Comparison of ENCODE assay signal across 8 cellular contexts in the genomic region with DNA sequence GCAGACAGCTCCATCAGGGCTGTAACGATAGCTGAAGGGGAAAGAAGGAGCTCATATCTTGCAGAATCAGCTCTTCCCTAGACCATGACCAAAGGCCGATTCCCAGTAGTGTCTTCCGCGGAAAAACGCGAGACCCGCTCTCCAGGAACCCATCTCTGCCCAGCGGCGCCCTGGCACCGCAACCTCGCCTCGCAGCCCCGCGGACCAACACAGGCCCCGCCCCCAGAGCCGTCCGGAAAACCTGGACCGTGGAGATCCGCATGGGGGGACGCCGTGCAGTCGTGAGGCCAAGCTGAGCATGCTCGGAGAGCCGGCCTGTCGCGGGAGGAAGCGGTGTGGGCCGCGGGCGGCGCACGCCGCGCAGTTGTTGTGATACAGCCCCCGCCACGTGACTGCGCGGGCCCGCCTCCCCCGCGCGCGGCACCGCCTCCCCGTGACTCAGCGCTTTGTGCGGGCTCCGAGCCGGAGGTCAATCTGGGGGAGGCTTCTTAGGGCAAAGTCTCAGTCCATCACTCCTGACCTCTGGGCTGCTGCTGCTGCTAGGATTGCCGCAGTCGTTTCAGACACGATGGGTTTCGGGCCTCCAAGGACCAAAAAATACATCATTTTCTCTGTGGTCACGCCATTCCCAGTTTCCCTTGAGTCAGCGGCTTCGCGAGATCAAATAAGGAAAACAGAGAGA. TPM values are rescaled to one million over a fixed set of nuclear protein-coding genes. Genes with fewer than 3 reads are reported as not detected.
DNase-seq lines count a peak whose midpoint lies in the region; ATAC-seq and TF ChIP-seq lines count a peak whose summit lies in the region.

No MANE protein-coding gene starts in this region.

- peak overlapping the region; percentile 93 for H3K27ac Mint-ChIP-seq in WTC11

- no peaks in the 10 kb centered on the region for H3K27me3 ChIP-seq in AG04450 (ENCODE audit: control insufficient read depth, insufficient read depth, low read length)
- no peaks in the 10 kb centered on the region for H3K27me3 ChIP-seq in spleen (replicated peaks in 1 of 7)

- peak in 2 of 3 donors; percentile 17 to 18 for TF ChIP-seq POLR2A in spleen (IDR thresholded peaks at IDR 0.05)

- H3K9me3 ChIP-seq in AG04450 (ENCODE audit: control insufficient read depth, insufficient read depth, low read length) (no peaks in the 10 kb centered on the region), spleen (no peaks in the 10 kb centered on the region)

- H3K9me3 Mint-ChIP-seq in WTC11 = peaks cover 23% of the 10 kb centered on the region

- peaks cover 33% of the 10 kb centered on the region for H3K4me1 Mint-ChIP-seq in WTC11

- peaks cover 25% of the 10 kb centered on the region for H3K27me3 Mint-ChIP-seq in WTC11 (ENCODE audit: low read depth)

- intact Hi-C loops in spleen (cut with DNase I; ENCODE audit: low total_unique reads) = no loop called here

- TF ChIP-seq CTCF in AG04450 (IDR thresholded peaks at IDR 0.05; ENCODE audit: low read depth, low read length) = no peak
- no peak for TF ChIP-seq CTCF in WTC11 (IDR thresholded peaks at IDR 0.05)
- peak in 5 of 11 experiments; percentile 24 to 38 (median 33) for TF ChIP-seq CTCF in spleen (IDR thresholded peaks at IDR 0.05 in 8 of 11, conservative IDR thresholded peaks at IDR 0.05 in 3 of 11)

- POLR2A ChIA-PET in AG04450 (lab: Yijun Ruan, JAX) = interaction anchor here (0.8 to 1.5 kb wide), 8 partner anchors 14 to 248 kb away, joined by 3 to 10 read pairs (median 4); no protein-coding TSS in a partner anchor
- POLR2A ChIA-PET in WTC11 (lab: Charles Lee) = interaction anchor here (0.5 to 1.5 kb wide), 2 partner anchors 104 to 108 kb away, joined by 4 to 5 read pairs; no protein-coding TSS in a partner anchor

- no peaks in the 10 kb centered on the region for H3K36me3 ChIP-seq in spleen

- H3K4me3 Mint-ChIP-seq in WTC11 = peak overlapping the region; percentile 91

- CTCF ChIA-PET in AG04450 (lab: Charles Lee) (interaction anchor here (0.8 to 2.4 kb wide), 7 partner anchors 55 to 180 kb away, joined by 3 to 10 read pairs (median 3); no protein-coding TSS in a partner anchor), WTC11 (lab: Charles Lee) (interaction anchor here (0.6 to 1.2 kb wide), 5 partner anchors 55 to 182 kb away, joined by 3 to 5 read pairs (median 4); no protein-coding TSS in a partner anchor)

- H3K4me3 ChIP-seq in AG04450 (ENCODE audit: low read depth, low read length) (peak overlapping the region; percentile 80), spleen (peak overlapping the region; percentile 45 to 74 (median 60))

- peak; percentile 91 for DNase-seq in AG04450 (ENCODE audit: low read depth, low spot score)
- peak; percentile 93 for DNase-seq in NCI-H2227 (lab: John Stamatoyannopoulos, UW; ENCODE audit: unreplicated experiment)
- DNase-seq in WTC11 (ENCODE audit: low spot score) = peak; percentile 94
- DNase-seq in caudate nucleus (lab: John Stamatoyannopoulos, UW) = peak; percentile 55 to 98 (median 94)
- peak; percentile 97 for DNase-seq in inferior parietal cortex (ENCODE audit: extremely low spot score)
- DNase-seq in spleen = peak; percentile 99

- H3K4me1 ChIP-seq in spleen = peaks cover 24 to 50% (median 36%) of the 10 kb centered on the region in 6 donors

- WGBS in spleen, 5 donors = 1 to 3% (median 2%) methylated on average over 20 to 57 of the region's 57 CpGs

- ATAC-seq in GM18907 (IDR thresholded peaks at IDR 0.05; ENCODE audit: unreplicated experiment) (peak; percentile 81), HG03139 (IDR thresholded peaks at IDR 0.05; ENCODE audit: unreplicated experiment) (peak; percentile 79), WTC11 (peak; percentile 68)

- H3K27ac ChIP-seq in AG04450 (ENCODE audit: low read depth, low read length) (peak overlapping the region; percentile 89), caudate nucleus (ENCODE audit: low read depth, low read length) (peak overlapping the region; percentile 99), spleen (peak overlapping the region; percentile 77 to 90 (median 85))

- no peaks in the 10 kb centered on the region; the same call in 1 of the 2 replicates for H3K36me3 Mint-ChIP-seq in WTC11

TF ChIP-seq in WTC11, 78 proteins besides CTCF, POLR2A, EP300 and RAD21 (continues in another document):
- TF ChIP-seq GABPB1 (CRISPR knock-in tag; IDR thresholded peaks at IDR 0.05) = peak; percentile 90
- TF ChIP-seq, protein P1, sequence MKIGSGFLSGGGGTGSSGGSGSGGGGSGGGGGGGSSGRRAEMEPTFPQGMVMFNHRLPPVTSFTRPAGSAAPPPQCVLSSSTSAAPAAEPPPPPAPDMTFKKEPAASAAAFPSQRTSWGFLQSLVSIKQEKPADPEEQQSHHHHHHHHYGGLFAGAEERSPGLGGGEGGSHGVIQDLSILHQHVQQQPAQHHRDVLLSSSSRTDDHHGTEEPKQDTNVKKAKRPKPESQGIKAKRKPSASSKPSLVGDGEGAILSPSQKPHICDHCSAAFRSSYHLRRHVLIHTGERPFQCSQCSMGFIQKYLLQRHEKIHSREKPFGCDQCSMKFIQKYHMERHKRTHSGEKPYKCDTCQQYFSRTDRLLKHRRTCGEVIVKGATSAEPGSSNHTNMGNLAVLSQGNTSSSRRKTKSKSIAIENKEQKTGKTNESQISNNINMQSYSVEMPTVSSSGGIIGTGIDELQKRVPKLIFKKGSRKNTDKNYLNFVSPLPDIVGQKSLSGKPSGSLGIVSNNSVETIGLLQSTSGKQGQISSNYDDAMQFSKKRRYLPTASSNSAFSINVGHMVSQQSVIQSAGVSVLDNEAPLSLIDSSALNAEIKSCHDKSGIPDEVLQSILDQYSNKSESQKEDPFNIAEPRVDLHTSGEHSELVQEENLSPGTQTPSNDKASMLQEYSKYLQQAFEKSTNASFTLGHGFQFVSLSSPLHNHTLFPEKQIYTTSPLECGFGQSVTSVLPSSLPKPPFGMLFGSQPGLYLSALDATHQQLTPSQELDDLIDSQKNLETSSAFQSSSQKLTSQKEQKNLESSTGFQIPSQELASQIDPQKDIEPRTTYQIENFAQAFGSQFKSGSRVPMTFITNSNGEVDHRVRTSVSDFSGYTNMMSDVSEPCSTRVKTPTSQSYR (CRISPR knock-in tag; IDR thresholded peaks at IDR 0.05) = peak; percentile 66; the same call in 1 of the 2 replicates
- TF ChIP-seq OVOL2 (CRISPR knock-in tag; IDR thresholded peaks at IDR 0.05; ENCODE audit: borderline replicate concordance) = no peak
- TF ChIP-seq GRHL2 (CRISPR knock-in tag; IDR thresholded peaks at IDR 0.05; ENCODE audit: insufficient replicate concordance, severe bottlenecking) = no peak
- TF ChIP-seq IRF2 (CRISPR knock-in tag; IDR thresholded peaks at IDR 0.05; ENCODE audit: borderline replicate concordance, low read depth) = no peak
- no peak for TF ChIP-seq NR2C2 (CRISPR knock-in tag; IDR thresholded peaks at IDR 0.05)
- no peak for TF ChIP-seq NR1H2 (CRISPR knock-in tag; IDR thresholded peaks at IDR 0.05)
- no peak; the same call in 1 of the 2 replicates for TF ChIP-seq E2F5 (CRISPR knock-in tag; IDR thresholded peaks at IDR 0.05)
- TF ChIP-seq CREM (CRISPR knock-in tag; IDR thresholded peaks at IDR 0.05) = peak; percentile 31; the same call in 1 of the 2 replicates
- TF ChIP-seq ZNF138 (CRISPR knock-in tag; conservative IDR thresholded peaks at IDR 0.05) = no peak
- TF ChIP-seq RELA (CRISPR knock-in tag; IDR thresholded peaks at IDR 0.05; ENCODE audit: borderline replicate concordance) = no peak
- no peak for TF ChIP-seq EMX1 (CRISPR knock-in tag; IDR thresholded peaks at IDR 0.05)
- no peak for TF ChIP-seq ATF1 (CRISPR knock-in tag; IDR thresholded peaks at IDR 0.05)
- peak; percentile 18; the same call in 1 of the 2 replicates for TF ChIP-seq JUN (CRISPR knock-in tag; IDR thresholded peaks at IDR 0.05)
- TF ChIP-seq MXD4 (CRISPR knock-in tag; IDR thresholded peaks at IDR 0.05; ENCODE audit: borderline replicate concordance) = no peak
- TF ChIP-seq, protein P2, sequence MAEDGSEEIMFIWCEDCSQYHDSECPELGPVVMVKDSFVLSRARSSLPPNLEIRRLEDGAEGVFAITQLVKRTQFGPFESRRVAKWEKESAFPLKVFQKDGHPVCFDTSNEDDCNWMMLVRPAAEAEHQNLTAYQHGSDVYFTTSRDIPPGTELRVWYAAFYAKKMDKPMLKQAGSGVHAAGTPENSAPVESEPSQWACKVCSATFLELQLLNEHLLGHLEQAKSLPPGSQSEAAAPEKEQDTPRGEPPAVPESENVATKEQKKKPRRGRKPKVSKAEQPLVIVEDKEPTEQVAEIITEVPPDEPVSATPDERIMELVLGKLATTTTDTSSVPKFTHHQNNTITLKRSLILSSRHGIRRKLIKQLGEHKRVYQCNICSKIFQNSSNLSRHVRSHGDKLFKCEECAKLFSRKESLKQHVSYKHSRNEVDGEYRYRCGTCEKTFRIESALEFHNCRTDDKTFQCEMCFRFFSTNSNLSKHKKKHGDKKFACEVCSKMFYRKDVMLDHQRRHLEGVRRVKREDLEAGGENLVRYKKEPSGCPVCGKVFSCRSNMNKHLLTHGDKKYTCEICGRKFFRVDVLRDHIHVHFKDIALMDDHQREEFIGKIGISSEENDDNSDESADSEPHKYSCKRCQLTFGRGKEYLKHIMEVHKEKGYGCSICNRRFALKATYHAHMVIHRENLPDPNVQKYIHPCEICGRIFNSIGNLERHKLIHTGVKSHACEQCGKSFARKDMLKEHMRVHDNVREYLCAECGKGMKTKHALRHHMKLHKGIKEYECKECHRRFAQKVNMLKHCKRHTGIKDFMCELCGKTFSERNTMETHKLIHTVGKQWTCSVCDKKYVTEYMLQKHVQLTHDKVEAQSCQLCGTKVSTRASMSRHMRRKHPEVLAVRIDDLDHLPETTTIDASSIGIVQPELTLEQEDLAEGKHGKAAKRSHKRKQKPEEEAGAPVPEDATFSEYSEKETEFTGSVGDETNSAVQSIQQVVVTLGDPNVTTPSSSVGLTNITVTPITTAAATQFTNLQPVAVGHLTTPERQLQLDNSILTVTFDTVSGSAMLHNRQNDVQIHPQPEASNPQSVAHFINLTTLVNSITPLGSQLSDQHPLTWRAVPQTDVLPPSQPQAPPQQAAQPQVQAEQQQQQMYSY (CRISPR knock-in tag; IDR thresholded peaks at IDR 0.05) = peak; percentile 100
- TF ChIP-seq TCF7 (CRISPR knock-in tag; IDR thresholded peaks at IDR 0.05; ENCODE audit: low read depth) = no peak
- TF ChIP-seq CREB1 (CRISPR knock-in tag; IDR thresholded peaks at IDR 0.05) = peak; percentile 86; the same call in 1 of the 2 replicates

RNA-seq across cellular contexts. Expression of gene GCLC, which starts 3.1 kb away (rescaled TPM):
- polyA plus RNA-seq in AG04450 (2011; rRNA removed) (74.8 and 89.3 TPM in 2 replicates), spleen (10 to 100 TPM in 2 of 3 donors, 1 to 10 TPM in 1; 9.2 to 33.8 (median 20.0) TPM)
- 86.6 and 91.9 TPM in 2 replicates for polyA minus RNA-seq in AG04450 (2011; rRNA and poly(A)+ RNA removed)
- total RNA-seq in WTC11 (2021) (33.8 to 47.1 TPM (median 38.6 TPM) in 3 replicates), spleen (100 to 1,000 TPM in 2 of 7 donors, 10 to 100 TPM in 5; 39.7 to 132 (median 92.6) TPM)

Comparison
In these comparisons a context has a peak if more than half of its experiments do, and no peak if none do; other contexts are left out.
1. Peak in every context shown above with its lines: DNase-seq, ATAC-seq, H3K4me3 ChIP-seq and H3K27ac ChIP-seq.